In genomic region chr18:13284330-13285027, GRCh38 we compare ENCODE assay signal across 12 cellular contexts.
DNase-seq lines count a peak whose midpoint lies in the region; ATAC-seq, FAIRE-seq and TF ChIP-seq lines count a peak whose summit lies in the region.
"Had no signal": no experiment of that assay in that cellular context is flagged by ENCODE, and none has a peak within 500 bp of the region (broad histone marks: within the 10 kb centered on the region; RNA-seq: fewer than 3 reads in every experiment).

No MANE protein-coding gene starts in this region.

- TF ChIP-seq POLR2A in spleen (IDR thresholded peaks at IDR 0.05) (no peak), HepG2 (IDR thresholded peaks at IDR 0.05; ENCODE audit: insufficient read depth in 1 of 2, low read depth in 2 of 2, low read length in 2 of 2) (no peak)

- H3K4me3 ChIP-seq in spleen (no peak overlapping the region), HepG2 (replicated peaks in 1 of 3; ENCODE audit: insufficient read depth in 1 of 3, low read depth in 2 of 3, low read length in 3 of 3) (no peak overlapping the region)
- H3K4me3 ChIP-seq: suprapubic skin had no signal

- no peak overlapping the region for H3K4me2 ChIP-seq in HepG2 (ENCODE audit: low read depth, low read length)

- WGBS in spleen, 5 donors: 61 to 84% (median 75%) methylated on average over 21 to 22 of the region's 22 CpGs
- 98% methylated on average over 21 of the region's 22 CpGs for WGBS in HepG2 (ENCODE audit: low lambda C conversion rate)

- in situ Hi-C loops in HepG2 (cut with HindIII; ENCODE audit: extremely low pct_ligation_motif_present, low pct_unique_long_range_greater_than_20kb): no loop called here
- in situ Hi-C loops in ACHN (cut with HindIII; ENCODE audit: low pct_ligation_motif_present, low pct_unique_long_range_greater_than_20kb, low sequenced_read_pairs): no loop called here

- H3K27me3 ChIP-seq in spleen (replicated peaks in 1 of 7) (no peaks in the 10 kb centered on the region), HepG2 (ENCODE audit: control insufficient read depth in 1 of 2, insufficient read depth in 2 of 2, low read length in 2 of 2) (no peaks in the 10 kb centered on the region)
- H3K27me3 ChIP-seq: suprapubic skin had no signal

- no peak for FAIRE-seq in HepG2 (lab: Jason Lieb, UNC)

- TF ChIP-seq EP300 in HepG2 (IDR thresholded peaks at IDR 0.05; ENCODE audit: low read depth in 2 of 2, low read length in 2 of 2) (no peak), HepG2 (CRISPR knock-in tag; IDR thresholded peaks at IDR 0.05; ENCODE audit: borderline replicate concordance) (no peak)

- H3K79me2 ChIP-seq in HepG2 (ENCODE audit: insufficient read depth, low read length): no peaks in the 10 kb centered on the region

- no peaks in the 10 kb centered on the region for H3K36me3 ChIP-seq in spleen
- no peaks in the 10 kb centered on the region for H3K36me3 ChIP-seq in HepG2 (replicated peaks in 1 of 2; ENCODE audit: control insufficient read depth in 1 of 2, insufficient read depth in 2 of 2, low read length in 2 of 2)
- H3K36me3 ChIP-seq: suprapubic skin had no signal

- H3K9me3 ChIP-seq in spleen (peaks cover 0 to 8% (median 3%) of the 10 kb centered on the region in 8 donors), HepG2 (ENCODE audit: low read length) (no peaks in the 10 kb centered on the region)
- H3K9me3 ChIP-seq: suprapubic skin had no signal

- no peak for TF ChIP-seq RAD21 in HepG2 (CRISPR knock-in tag; IDR thresholded peaks at IDR 0.05)

- TF ChIP-seq CTCF in spleen (IDR thresholded peaks at IDR 0.05 in 8 of 11, conservative IDR thresholded peaks at IDR 0.05 in 3 of 11): no peak
- TF ChIP-seq CTCF in GM10248 (IDR thresholded peaks at IDR 0.05; ENCODE audit: control extremely low read depth, extremely low read depth, low read depth, missing control alignments): no peak
- TF ChIP-seq CTCF in HepG2 (CRISPR knock-in tag; IDR thresholded peaks at IDR 0.05): no peak

- DNase-seq in D341Med (ENCODE audit: low spot score) (peak; percentile 68), NCI-H2171 (lab: John Stamatoyannopoulos, UW) (peak; percentile 60), caudate nucleus (lab: John Stamatoyannopoulos, UW) (peak in 15 of 61 donors; percentile 25 to 87 (median 46)), spleen (peak; percentile 85), GM10248 (ENCODE audit: extremely low spot score) (no peak), HepG2 (ENCODE audit: low spot score) (no peak), ACHN (no peak)
- DNase-seq: activated gamma-delta T cell, GOT3, NCI-H2227 treated with DMSO at 0.1 percent for 48 hours had no signal

- H3K27ac ChIP-seq in caudate nucleus (ENCODE audit: low read depth, low read length) (peak overlapping the region; percentile 89), spleen (peak overlapping the region in 5 of 8 donors; percentile 35 to 69 (median 62)), HepG2 (ENCODE audit: extremely low read length, insufficient read depth, low read length) (no peak overlapping the region)
- H3K27ac ChIP-seq: suprapubic skin had no signal

- POLR2A ChIA-PET in GM10248 (lab: Yijun Ruan, JAX) (no interaction called here), HepG2 (lab: Yijun Ruan, JAX) (no interaction called here)

- ATAC-seq in HepG2: no peak
- ATAC-seq: Panc1 had no signal

- H3K4me1 ChIP-seq in spleen: peaks cover 0 to 47% (median 27%) of the 10 kb centered on the region in 6 donors
- peaks cover 10% of the 10 kb centered on the region for H3K4me1 ChIP-seq in HepG2 (ENCODE audit: insufficient read depth, low read length)

- intact Hi-C loops in spleen (cut with DNase I; ENCODE audit: low total_unique reads): no loop called here
- intact Hi-C loops in HepG2 (cut with micrococcal nuclease; ENCODE audit: unreplicated experiment): no loop called here

- CTCF ChIA-PET in GM10248 (lab: Yijun Ruan, JAX): no interaction called here
- CTCF ChIA-PET in HepG2 (lab: Yijun Ruan, JAX; ENCODE audit: low intra/inter-chr PET ratio, low total read pairs): no interaction called here

- no peak overlapping the region for H2AFZ ChIP-seq in HepG2 (ENCODE audit: low read length)

- no TSS peak for BruUV-seq in HepG2 (replicated peaks; lab: Mats Ljungman, UMichigan)

- H3K9ac ChIP-seq in HepG2 (ENCODE audit: insufficient read depth, low read depth, low read length): no peak overlapping the region

- H4K20me1 ChIP-seq in HepG2 (ENCODE audit: insufficient read depth, low read length): no peaks in the 10 kb centered on the region

TF ChIP-seq in HepG2, 621 proteins besides CTCF, POLR2A, EP300 and RAD21:
- TF ChIP-seq DZIP1 (CRISPR knock-in tag; IDR thresholded peaks at IDR 0.05) (no peak), FOXC1 (CRISPR knock-in tag; IDR thresholded peaks at IDR 0.05; ENCODE audit: borderline replicate concordance) (no peak), ZSCAN22 (CRISPR knock-in tag; IDR thresholded peaks at IDR 0.05) (no peak), ZBTB14 (CRISPR knock-in tag; IDR thresholded peaks at IDR 0.05) (no peak), ZNF333 (CRISPR knock-in tag; IDR thresholded peaks at IDR 0.05; ENCODE audit: borderline replicate concordance) (no peak), ZNF124 (CRISPR knock-in tag; IDR thresholded peaks at IDR 0.05) (no peak), SOX5 (CRISPR knock-in tag; IDR thresholded peaks at IDR 0.05; ENCODE audit: borderline replicate concordance) (no peak), RFXAP (CRISPR knock-in tag; IDR thresholded peaks at IDR 0.05; ENCODE audit: borderline replicate concordance) (no peak), TRIM24 (CRISPR knock-in tag; IDR thresholded peaks at IDR 0.05) (no peak), NFE2 (CRISPR knock-in tag; IDR thresholded peaks at IDR 0.05) (no peak), NCOA1 (CRISPR knock-in tag; IDR thresholded peaks at IDR 0.05) (no peak), ZNF773 (CRISPR knock-in tag; IDR thresholded peaks at IDR 0.05; ENCODE audit: borderline replicate concordance) (no peak), ERF (CRISPR knock-in tag; IDR thresholded peaks at IDR 0.05) (no peak), PTBP1 (IDR thresholded peaks at IDR 0.05; ENCODE audit: low read depth, low read length, poor library complexity, severe bottlenecking) (no peak), ZNF7 (CRISPR knock-in tag; IDR thresholded peaks at IDR 0.05) (no peak), CBFB (CRISPR knock-in tag; IDR thresholded peaks at IDR 0.05) (no peak), HNRNPK (IDR thresholded peaks at IDR 0.05; ENCODE audit: low read depth, low read length, poor library complexity, severe bottlenecking) (no peak)

Comparison
In these comparisons a context has a peak if more than half of its experiments do, and no peak if none do; other contexts are left out.
1. DNase-seq: peak in D341Med (single experiment), NCI-H2171 (single experiment) and spleen (single experiment); none in GM10248 (single experiment), HepG2 (single experiment) and ACHN (single experiment).